Comparison of ENCODE assay signal across 8 cellular contexts in genomic region chr15:84845631-84846030, GRCh38. TPM values are rescaled to one million over a fixed set of nuclear protein-coding genes. Genes with fewer than 3 reads are reported as not detected.
DNase-seq lines count a peak whose midpoint lies in the region; ATAC-seq, FAIRE-seq and TF ChIP-seq lines count a peak whose summit lies in the region.
"Not testable (repeated sequence)": the region's sequence is repeated elsewhere in the genome, so short reads cannot be mapped to it uniquely, and the experiment has no call there.

No MANE protein-coding gene starts in this region.

- 43 to 54% (median 50%) methylated on average over 7 of the region's 7 CpGs for WGBS in heart left ventricle, 4 donors

- peak; percentile 69 for TF ChIP-seq CTCF in D721Med (IDR thresholded peaks at IDR 0.05; ENCODE audit: insufficient read depth, missing control alignments)
- peak; percentile 62 for TF ChIP-seq CTCF in OCI-LY1 (IDR thresholded peaks at IDR 0.05; ENCODE audit: low read length)
- peak; percentile 73 for TF ChIP-seq CTCF in brain microvascular endothelial cell (IDR thresholded peaks at IDR 0.05; ENCODE audit: low read depth, low read length, missing control alignments)
- peak; percentile 64 to 83 (median 74) for TF ChIP-seq CTCF in heart left ventricle (IDR thresholded peaks at IDR 0.05)
- peak; percentile 71 for TF ChIP-seq CTCF in neutrophil (IDR thresholded peaks at IDR 0.05)

- H3K4me1 ChIP-seq in OCI-LY1 (ENCODE audit: insufficient read depth, low read length, severe bottlenecking); neutrophil (ENCODE audit: control insufficient read depth in 1 of 2, insufficient read depth in 1 of 2, low read depth in 1 of 2, low read length in 1 of 2): not testable (repeated sequence)
- H3K4me1 ChIP-seq in heart left ventricle: peaks cover 0 to 41% (median 14%) of the 10 kb centered on the region in 12 donors

- not testable (repeated sequence) for TF ChIP-seq POLR2A in heart left ventricle (IDR thresholded peaks at IDR 0.05)

- not testable (repeated sequence) for DNase-seq in D721Med (ENCODE audit: insufficient read length, low spot score)
- DNase-seq in HT1080 (ENCODE audit: low read depth) (peak; percentile 55), brain microvascular endothelial cell (peak; percentile 75), heart left ventricle (peak; percentile 67 to 83 (median 75))
- DNase-seq in activated CD4-positive, alpha-beta T cell treated with anti-CD3 and anti-CD28 coated beads for 48 hours: peak; percentile 70
- peak; percentile 11 to 26 for DNase-seq in stimulated activated naive CD8-positive, alpha-beta T cell treated with anti-CD3 and anti-CD28 coated beads, Interleukin-15, amount 100 ng/mL, for 72 hours

- not testable (repeated sequence) for H3K36me3 ChIP-seq in OCI-LY1 (ENCODE audit: insufficient read depth, low read length); brain microvascular endothelial cell (replicated peaks); neutrophil
- peaks cover 0 to 14% (median 0%) of the 10 kb centered on the region in 9 donors for H3K36me3 ChIP-seq in heart left ventricle

- H3K4me3 Mint-ChIP-seq in stimulated activated naive CD8-positive, alpha-beta T cell treated with anti-CD3 and anti-CD28 coated beads, Interleukin-15, amount 100 ng/mL, for 72 hours: not testable (repeated sequence)

- H3K79me2 ChIP-seq in OCI-LY1 (ENCODE audit: insufficient read depth, low read length): not testable (repeated sequence)

- ATAC-seq in heart left ventricle: peak in 3 of 4 donors; percentile 29 to 33 (median 33)
- ATAC-seq in stimulated activated naive CD8-positive, alpha-beta T cell treated with anti-CD3 and anti-CD28 coated beads, Interleukin-15, amount 100 ng/mL, for 72 hours: not testable (repeated sequence)

- not testable (repeated sequence) for H3K9me3 ChIP-seq in OCI-LY1 (ENCODE audit: low read length); neutrophil
- peaks cover 0 to 16% (median 0%) of the 10 kb centered on the region in 12 donors for H3K9me3 ChIP-seq in heart left ventricle

- H3K4me2 ChIP-seq in OCI-LY1 (ENCODE audit: low read length): not testable (repeated sequence)

- peaks cover 14 to 15% of the 10 kb centered on the region in 2 donors for H3K9me3 Mint-ChIP-seq in stimulated activated naive CD8-positive, alpha-beta T cell treated with anti-CD3 and anti-CD28 coated beads, Interleukin-15, amount 100 ng/mL, for 72 hours

- H3K27me3 ChIP-seq in OCI-LY1 (ENCODE audit: insufficient read depth, low read length); brain microvascular endothelial cell (replicated peaks); heart left ventricle; neutrophil: not testable (repeated sequence)

- H3K9ac ChIP-seq in OCI-LY1 (ENCODE audit: low read length): not testable (repeated sequence)

- H3K27ac Mint-ChIP-seq in stimulated activated naive CD8-positive, alpha-beta T cell treated with anti-CD3 and anti-CD28 coated beads, Interleukin-15, amount 100 ng/mL, for 72 hours: not testable (repeated sequence)

- not testable (repeated sequence) for H3K27ac ChIP-seq in OCI-LY1 (ENCODE audit: low read depth, low read length, poor library complexity, severe bottlenecking); brain microvascular endothelial cell; neutrophil
- H3K27ac ChIP-seq in heart left ventricle: peak overlapping the region in 10 of 12 donors; percentile 1 to 99 (median 86)

- not testable (repeated sequence) for FAIRE-seq in D721Med (lab: Jason Lieb, UNC)

- H4K20me1 ChIP-seq in OCI-LY1 (ENCODE audit: insufficient read depth, low read length): not testable (repeated sequence)

- not testable (repeated sequence) for H2AFZ ChIP-seq in OCI-LY1 (ENCODE audit: low read length)

- H3K9me2 ChIP-seq in OCI-LY1 (ENCODE audit: low read depth, low read length): not testable (repeated sequence)

- in situ Hi-C loops in brain microvascular endothelial cell (cut with HindIII; ENCODE audit: low pct_ligation_motif_present, low sequenced_read_pairs): not testable (repeated sequence)

- H3K4me1 Mint-ChIP-seq in stimulated activated naive CD8-positive, alpha-beta T cell treated with anti-CD3 and anti-CD28 coated beads, Interleukin-15, amount 100 ng/mL, for 72 hours: not testable (repeated sequence)

- intact Hi-C loops in heart left ventricle (cut with DNase I): loop anchor here in 7 of 10 donors (1.0 to 5.0 kb wide), 3 partner anchors 81 to 83 kb away; no protein-coding TSS in a partner anchor

- H3F3A ChIP-seq in OCI-LY1 (ENCODE audit: insufficient read depth, low read length): not testable (repeated sequence)

- not testable (repeated sequence) for H3K27me3 Mint-ChIP-seq in stimulated activated naive CD8-positive, alpha-beta T cell treated with anti-CD3 and anti-CD28 coated beads, Interleukin-15, amount 100 ng/mL, for 72 hours

- H3K4me3 ChIP-seq in OCI-LY1 (ENCODE audit: low read depth, low read length, poor library complexity, severe bottlenecking); brain microvascular endothelial cell (ENCODE audit: low read depth, low read length); heart left ventricle; neutrophil (ENCODE audit: low read depth in 1 of 2, low read length in 1 of 2): not testable (repeated sequence)

RNA-seq across cellular contexts. Expression of gene ALPK3, which starts 28.5 kb away (rescaled TPM):
- 0.02 and 0.03 TPM in 2 replicates for total RNA-seq in HT1080 (2014; rRNA removed; shearing (Covaris generic))
- 0.02 TPM in 1 of 2 replicates, not detected in the other for polyA plus RNA-seq in HT1080 (2015; cell fraction: cytosol; rRNA removed)
- 0.05 and 0.11 TPM in 2 replicates for polyA plus RNA-seq in HT1080 (2015; cell fraction: nucleus; rRNA removed)
- 100 to 1,000 TPM in 8 of 9 donors, 10 to 100 TPM in 1; 82.2 to 258 (median 172) TPM for total RNA-seq in heart left ventricle
- 100 to 1,000 TPM; 110 to 144 TPM for polyA plus RNA-seq in heart left ventricle

RNA-seq across cellular contexts. Expression of gene SLC28A1, which starts 38.8 kb away (rescaled TPM):
- not detected in 2 replicates for total RNA-seq in HT1080 (2014; rRNA removed; shearing (Covaris generic))
- polyA plus RNA-seq in HT1080 (2015; cell fraction: cytosol; rRNA removed): not detected in 2 replicates
- 0.20 TPM in 1 of 2 replicates, not detected in the other for polyA plus RNA-seq in HT1080 (2015; cell fraction: nucleus; rRNA removed)
- total RNA-seq in heart left ventricle: 1 to 10 TPM in 3 of 9 donors, under 1 TPM in 5, not detected in 1; 0.14 to 2.9 (median 0.74) TPM
- polyA plus RNA-seq in heart left ventricle: 1 to 10 TPM in 1 of 2 donors, under 1 TPM in 1; 0.17 to 1.9 TPM

Comparison
In these comparisons a context has a peak if more than half of its experiments do, and no peak if none do; other contexts are left out.
1. RNA of gene ALPK3, which starts 28.5 kb away (total RNA-seq): 82.2 to 258 TPM in heart left ventricle; 0.02 to 0.03 TPM in HT1080; every median in the first group is over 10 times any median in the second.
2. Peak in every context shown above with its lines, with median percentiles within 50 percentile points of each other: CTCF ChIP-seq.